In the genomic region with DNA sequence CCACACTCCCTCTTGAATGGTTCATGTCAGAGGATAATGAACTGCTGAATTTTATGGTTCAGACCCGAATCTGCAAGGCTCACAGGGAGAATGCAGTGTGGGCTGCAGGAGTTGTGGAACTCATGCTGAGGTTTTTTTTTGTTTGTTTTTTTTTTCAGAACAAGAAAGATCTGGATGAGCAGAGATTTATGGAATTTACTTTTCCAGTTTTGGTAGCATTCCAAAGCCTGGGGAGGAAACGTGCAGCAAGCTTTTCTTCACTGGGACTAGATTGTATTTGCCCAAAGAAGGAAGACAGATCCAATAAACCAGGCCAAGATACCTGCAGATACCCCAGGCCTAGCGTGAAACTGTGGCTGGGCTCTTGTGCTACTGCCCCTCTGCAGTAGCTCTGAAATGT, we compare ENCODE assay signal across 14 cellular contexts.
DNase-seq lines count a peak whose midpoint lies in the region; ATAC-seq and TF ChIP-seq lines count a peak whose summit lies in the region.
"Had no signal": no experiment of that assay in that cellular context is flagged by ENCODE, and none has a peak within 500 bp of the region (broad histone marks: within the 10 kb centered on the region; RNA-seq: fewer than 3 reads in every experiment).

No MANE protein-coding gene starts in this region.

- peak; percentile 40 for DNase-seq in A172 (ENCODE audit: low spot score)
- no peak for DNase-seq in DND-41
- no peak for DNase-seq in activated CD8-positive, alpha-beta T cell treated with anti-CD3 and anti-CD28 coated beads, Interleukin-2, amount 10 ng/mL, durations not matched to agents 7 days and 5 days
- peak; percentile 33 for DNase-seq in fibroblast of villous mesenchyme (ENCODE audit: low read depth)
- no peak for DNase-seq in anterior cingulate cortex (lab: John Stamatoyannopoulos, UW)
- DNase-seq in dermis blood vessel endothelial cell: no peak
- no peak for DNase-seq in NCI-H146 (lab: John Stamatoyannopoulos, UW)
- DNase-seq: activated CD4-positive, CD25-positive, alpha-beta regulatory T cell treated with anti-CD3 and anti-CD28 coated beads, Interleukin-2, amount 50 U/mL, for 72 hours; MM.1S; NCI-H446 treated with DMSO at 0.1 percent for 48 hours; substantia nigra had no signal

- no peaks in the 10 kb centered on the region for H4K20me1 ChIP-seq in DND-41 (ENCODE audit: insufficient read depth, low read length)

- peaks cover 42% of the 10 kb centered on the region for H3K36me3 Mint-ChIP-seq in activated CD8-positive, alpha-beta T cell treated with anti-CD3 and anti-CD28 coated beads, Interleukin-2, amount 10 ng/mL, durations not matched to agents 7 days and 5 days (ENCODE audit: low read depth)

- peak overlapping the region; percentile 88 for H3K27ac ChIP-seq in DND-41 (ENCODE audit: low read length)
- H3K27ac ChIP-seq: ascending aorta, neural progenitor cell had no signal

- H3K27me3 Mint-ChIP-seq in activated CD8-positive, alpha-beta T cell treated with anti-CD3 and anti-CD28 coated beads, Interleukin-2, amount 10 ng/mL, durations not matched to agents 7 days and 5 days (ENCODE audit: low read depth): no peaks in the 10 kb centered on the region

- peaks cover 3% of the 10 kb centered on the region for H3K36me3 ChIP-seq in DND-41 (ENCODE audit: insufficient read depth, low read length)
- H3K36me3 ChIP-seq: ascending aorta, neural progenitor cell had no signal

- peaks cover 58% of the 10 kb centered on the region for H3K4me1 ChIP-seq in DND-41 (ENCODE audit: insufficient read depth, low read length)
- H3K4me1 ChIP-seq: neural progenitor cell had no signal

- H3K27me3 ChIP-seq in DND-41 (ENCODE audit: insufficient read depth, low read length, poor library complexity): no peaks in the 10 kb centered on the region
- H3K27me3 ChIP-seq: ascending aorta, neural progenitor cell had no signal

- H3K9me3 Mint-ChIP-seq in activated CD8-positive, alpha-beta T cell treated with anti-CD3 and anti-CD28 coated beads, Interleukin-2, amount 10 ng/mL, durations not matched to agents 7 days and 5 days (ENCODE audit: insufficient read depth): peaks cover 11% of the 10 kb centered on the region

- peak overlapping the region in 1 of 2 experiments; percentile 15; a peak in 1 of 4 replicates for H3K4me3 ChIP-seq in DND-41 (ENCODE audit: low read depth in 1 of 2, low read length in 2 of 2)
- H3K4me3 ChIP-seq in fibroblast of villous mesenchyme (ENCODE audit: low read depth, low read length): no peak overlapping the region
- H3K4me3 ChIP-seq: ascending aorta, neural progenitor cell had no signal

- POLR2A ChIA-PET in activated CD8-positive, alpha-beta T cell treated with anti-CD3 and anti-CD28 coated beads, Interleukin-2, amount 10 ng/mL, durations not matched to agents 7 days and 5 days (lab: Charles Lee): interaction anchor here (1.4 to 3.6 kb wide), 7 partner anchors 9 to 229 kb away, joined by 4 to 34 read pairs (median 24); a partner anchor contains a TSS

- H3K9me3 ChIP-seq in DND-41 (ENCODE audit: insufficient read depth, low read length, severe bottlenecking): peaks cover 18% of the 10 kb centered on the region

- no peak for TF ChIP-seq CTCF in DND-41 (IDR thresholded peaks at IDR 0.05; ENCODE audit: borderline replicate concordance, extremely low read depth, low read length, poor library complexity, severe bottlenecking)
- TF ChIP-seq CTCF in fibroblast of villous mesenchyme (IDR thresholded peaks at IDR 0.05; ENCODE audit: insufficient read depth, low read depth, low read length): no peak

- H3K27ac Mint-ChIP-seq in activated CD8-positive, alpha-beta T cell treated with anti-CD3 and anti-CD28 coated beads, Interleukin-2, amount 10 ng/mL, durations not matched to agents 7 days and 5 days: peak overlapping the region; percentile 89
- H3K27ac Mint-ChIP-seq: neural progenitor cell had no signal

- CTCF ChIA-PET in activated CD8-positive, alpha-beta T cell treated with anti-CD3 and anti-CD28 coated beads, Interleukin-2, amount 10 ng/mL, durations not matched to agents 7 days and 5 days (lab: Charles Lee): interaction anchor here (1.8 to 5.2 kb wide), 4 partner anchors 11 to 339 kb away, joined by 5 to 27 read pairs (median 16); no protein-coding TSS in a partner anchor

- H3K9ac ChIP-seq in DND-41 (ENCODE audit: low read depth, low read length): peak overlapping the region; percentile 25
- H3K9ac ChIP-seq: neural progenitor cell had no signal

- peak overlapping the region; percentile 47; the same call in 1 of the 2 replicates for H3K4me2 ChIP-seq in DND-41 (ENCODE audit: insufficient read depth, low read length)
- H3K4me2 ChIP-seq: neural progenitor cell had no signal

- H3K79me2 ChIP-seq in DND-41 (ENCODE audit: insufficient read depth, low read length): no peaks in the 10 kb centered on the region

- no peak for ATAC-seq in DND-41 (ENCODE audit: insufficient read depth, low read depth)
- ATAC-seq in activated CD8-positive, alpha-beta T cell treated with anti-CD3 and anti-CD28 coated beads, Interleukin-2, amount 10 ng/mL, durations not matched to agents 7 days and 5 days: no peak
- ATAC-seq in GM21423 (IDR thresholded peaks at IDR 0.05; ENCODE audit: unreplicated experiment): no peak

- peak overlapping the region; percentile 54 for H3K4me3 Mint-ChIP-seq in activated CD8-positive, alpha-beta T cell treated with anti-CD3 and anti-CD28 coated beads, Interleukin-2, amount 10 ng/mL, durations not matched to agents 7 days and 5 days
- H3K4me3 Mint-ChIP-seq: neural progenitor cell had no signal

- H2AFZ ChIP-seq in DND-41 (ENCODE audit: low read depth, low read length): peak overlapping the region; percentile 56
- H2AFZ ChIP-seq: neural progenitor cell had no signal

- H3K4me1 Mint-ChIP-seq in activated CD8-positive, alpha-beta T cell treated with anti-CD3 and anti-CD28 coated beads, Interleukin-2, amount 10 ng/mL, durations not matched to agents 7 days and 5 days (ENCODE audit: low read depth): peaks cover 78% of the 10 kb centered on the region

Comparison
In these comparisons a context has a peak if more than half of its experiments do, and no peak if none do; other contexts are left out.
1. DNase-seq: peak in A172 (single experiment) and fibroblast of villous mesenchyme (single experiment); none in DND-41 (single experiment), activated CD8-positive, alpha-beta T cell treated with anti-CD3 and anti-CD28 coated beads, Interleukin-2, amount 10 ng/mL, durations not matched to agents 7 days and 5 days (single experiment), anterior cingulate cortex (0 of 58), dermis blood vessel endothelial cell (single experiment) and NCI-H146 (single experiment).